ENCODE assay signal across 8 cellular contexts in the genomic region with DNA sequence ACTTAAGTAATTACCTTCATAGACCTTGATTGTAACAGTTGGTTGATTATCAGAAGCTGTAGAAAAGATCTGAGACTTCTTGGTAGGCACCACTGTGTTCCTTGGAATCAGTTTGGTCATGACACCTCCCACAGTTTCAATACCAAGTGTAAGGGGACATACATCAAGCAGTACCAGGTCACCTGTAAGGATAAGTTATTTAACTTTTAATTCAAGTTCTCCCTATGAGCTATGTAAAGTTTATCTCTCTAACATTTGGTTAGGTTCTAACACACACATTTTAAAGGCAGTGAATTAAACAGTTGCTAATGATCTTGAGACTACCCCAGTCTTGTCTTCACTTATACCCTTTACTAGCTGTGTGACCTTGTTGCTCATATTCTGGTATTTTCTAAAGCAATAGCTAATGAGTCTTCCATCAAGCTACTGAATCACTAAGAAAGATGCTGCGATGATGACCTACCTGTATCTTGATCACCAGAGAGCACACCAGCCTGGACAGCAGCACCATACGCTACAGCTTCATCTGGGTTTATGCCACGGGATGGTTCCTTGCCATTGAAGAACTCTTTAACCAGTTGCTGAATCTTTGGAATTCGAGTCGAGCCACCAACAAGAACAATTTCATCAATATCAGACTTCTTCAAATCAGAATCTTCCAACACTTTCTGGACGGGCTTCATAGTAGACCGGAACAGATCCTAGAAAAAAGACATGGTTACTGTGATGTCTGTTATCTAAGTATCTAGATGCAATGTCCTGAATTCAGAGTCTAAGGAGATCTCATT. TPM values are rescaled to one million over a fixed set of nuclear protein-coding genes. Genes with fewer than 3 reads are reported as not detected.
A peak's percentile ranks its signal among the peaks of the same experiment; 100 is the strongest.
DNase-seq lines count a peak whose midpoint lies in the region; ATAC-seq and TF ChIP-seq lines count a peak whose summit lies in the region.
"Had no signal": no experiment of that assay in that cellular context is flagged by ENCODE, and none has a peak within 500 bp of the region (broad histone marks: within the 10 kb centered on the region; RNA-seq: fewer than 3 reads in every experiment).

No MANE protein-coding gene starts in this region.

- H3K27ac ChIP-seq in H9 (ENCODE audit: insufficient read length, low read depth, low read length) = no peak overlapping the region
- peak overlapping the region; percentile 8; the same call in 1 of the 2 replicates for H3K27ac ChIP-seq in VCaP

- no peak overlapping the region for H2AFZ ChIP-seq in H9 (ENCODE audit: low read length)

- peaks cover 0 to 4% of the 10 kb centered on the region in 2 experiments; a peak in 1 of 5 replicates for H3K9me3 Mint-ChIP-seq in H9

- no peaks in the 10 kb centered on the region for H3K27me3 ChIP-seq in H9 (ENCODE audit: insufficient read depth, low read length)

- H4K91ac ChIP-seq in H9 (ENCODE audit: insufficient read length, low read depth, low read length) = no peak overlapping the region

- no peak overlapping the region for H2BK15ac ChIP-seq in H9 (ENCODE audit: low read depth, low read length)

- peaks cover 11% of the 10 kb centered on the region; the same call in 1 of the 2 replicates for H3K79me2 ChIP-seq in H9 (ENCODE audit: insufficient read depth, low read length)

- no peak for DNase-seq in H9
- no peak for DNase-seq in fibroblast of mammary gland (ENCODE audit: low read depth)
- no peak for DNase-seq in skeletal muscle cell (ENCODE audit: low read depth)
- no peak for DNase-seq in hippocampal formation (lab: John Stamatoyannopoulos, UW)
- DNase-seq in cerebellum (ENCODE audit: low spot score) = no peak
- DNase-seq: KBM-7 had no signal

- no peak overlapping the region for H3K23ac ChIP-seq in H9 (ENCODE audit: insufficient read length, low read depth, low read length)

- H3K9me3 ChIP-seq in H9 (ENCODE audit: control insufficient read depth, low read depth, low read length) = no peaks in the 10 kb centered on the region

- no peak overlapping the region for H3K14ac ChIP-seq in H9 (ENCODE audit: insufficient read depth, low read length)

- no peak overlapping the region for H3K9ac ChIP-seq in H9 (ENCODE audit: extremely low read depth, insufficient read length, low read length)

- no peaks in the 10 kb centered on the region; the same call in 1 of the 2 replicates for H3K27me3 Mint-ChIP-seq in H9 (ENCODE audit: low read depth)

- no peak overlapping the region for H3T11ph ChIP-seq in H9 (ENCODE audit: low read length)

- no peak overlapping the region for H2BK20ac ChIP-seq in H9 (ENCODE audit: low read depth, low read length, poor library complexity, severe bottlenecking)

- H3K18ac ChIP-seq in H9 (ENCODE audit: insufficient read length, low read depth, low read length) = no peak overlapping the region

- ATAC-seq in GM21515 (IDR thresholded peaks at IDR 0.05; ENCODE audit: unreplicated experiment) = no peak

- no peak overlapping the region for H2BK12ac ChIP-seq in H9 (ENCODE audit: insufficient read length, low read depth, low read length)

- H2AK5ac ChIP-seq in H9 (ENCODE audit: insufficient read length, low read length) = no peak overlapping the region

- H3K4me1 ChIP-seq in H9 (ENCODE audit: insufficient read depth, low read length) = no peaks in the 10 kb centered on the region

- peaks cover 24 to 28% of the 10 kb centered on the region in 2 experiments for H3K4me1 Mint-ChIP-seq in H9

- no peak overlapping the region for H4K5ac ChIP-seq in H9 (ENCODE audit: insufficient read length, low read depth, low read length)

- H3K4me3 ChIP-seq in fibroblast of mammary gland (ENCODE audit: control insufficient read depth, low read depth, low read length) (peak overlapping the region; percentile 98), skeletal muscle cell (ENCODE audit: low read depth, low read length) (peak overlapping the region; percentile 94)

- no peak overlapping the region for H3K56ac ChIP-seq in H9 (ENCODE audit: insufficient read length, low read depth, low read length)

- H2BK120ac ChIP-seq in H9 (ENCODE audit: low read depth, low read length, poor library complexity, severe bottlenecking) = no peak overlapping the region

- H3K79me1 ChIP-seq in H9 (ENCODE audit: insufficient read depth, low read depth, low read length, poor library complexity, severe bottlenecking) = peaks cover 4% of the 10 kb centered on the region

- no CpG with 5 or more reads among the region's 7 CpGs for WGBS in H9 (ENCODE audit: extremely low coverage, insufficient read length, low lambda C conversion rate)

- TF ChIP-seq CTCF in H9 (conservative IDR thresholded peaks at IDR 0.05) = no peak
- TF ChIP-seq CTCF in VCaP (conservative IDR thresholded peaks at IDR 0.05) = no peak
- no peak for TF ChIP-seq CTCF in fibroblast of mammary gland (conservative IDR thresholded peaks at IDR 0.05; ENCODE audit: control insufficient read depth, insufficient read depth, low read depth, low read length)

- no peak overlapping the region for H3K4me2 ChIP-seq in H9 (ENCODE audit: insufficient read depth, insufficient read length, low read length)

- peaks cover 46 to 69% (median 62%) of the 10 kb centered on the region in 3 experiments for H3K36me3 Mint-ChIP-seq in H9 (ENCODE audit: insufficient read depth in 1 of 3, low read depth in 3 of 3)

- H4K20me1 ChIP-seq in H9 (ENCODE audit: control insufficient read depth, insufficient read depth, insufficient read length) = peaks cover 2% of the 10 kb centered on the region

- H4K8ac ChIP-seq in H9 (replicated peaks; ENCODE audit: insufficient read length, low read depth, low read length) = no peak overlapping the region

- no peaks in the 10 kb centered on the region for H3K23me2 ChIP-seq in H9 (ENCODE audit: insufficient read length, low read depth, low read length, poor library complexity, severe bottlenecking)

- no peak overlapping the region for H2BK5ac ChIP-seq in H9 (ENCODE audit: insufficient read length, low read length)

- no peak overlapping the region for H3K4ac ChIP-seq in H9 (ENCODE audit: low read depth, low read length)

- peak overlapping the region in 1 of 3 experiments; percentile 21; a peak in 1 of 7 replicates for H3K27ac Mint-ChIP-seq in H9

- peak overlapping the region; percentile 97 to 98 for H3K4me3 Mint-ChIP-seq in H9

RNA-seq across cellular contexts. Expression of gene HSPA5, which starts 2.8 kb away (rescaled TPM):
- total RNA-seq in H9 (2021) = 240 and 244 TPM in 2 replicates
- total RNA-seq in cerebellum = 37.9 TPM

RNA-seq across cellular contexts. Expression of gene GAPVD1, which starts 23.3 kb away (rescaled TPM):
- 39.2 and 39.5 TPM in 2 replicates for total RNA-seq in H9 (2021)
- total RNA-seq in cerebellum = 83.3 TPM

RNA-seq across cellular contexts. Expression of gene RABEPK, which starts 38.0 kb away (rescaled TPM):
- total RNA-seq in H9 (2021) (21.8 and 24.4 TPM in 2 replicates), cerebellum (11.1 TPM)

RNA-seq across cellular contexts. Expression of gene PPP6C, which starts 48.7 kb away (rescaled TPM):
- total RNA-seq in H9 (2021) (48.0 and 53.3 TPM in 2 replicates), cerebellum (23.1 TPM)
